In genomic region chr16:49604602-49605001, GRCh38 we compare ENCODE assay signal across 23 cellular contexts.
DNase-seq lines count a peak whose midpoint lies in the region; FAIRE-seq and TF ChIP-seq lines count a peak whose summit lies in the region.
"Had no signal": no experiment of that assay in that cellular context is flagged by ENCODE, and none has a peak within 500 bp of the region (broad histone marks: within the 10 kb centered on the region; RNA-seq: fewer than 3 reads in every experiment).

No MANE protein-coding gene starts in this region.

- intact Hi-C loops in spleen (cut with DNase I; ENCODE audit: low total_unique reads) (no loop called here), mammary epithelial cell (cut with micrococcal nuclease) (no loop called here)

- no peak overlapping the region for H3K27ac Mint-ChIP-seq in H9
- peak overlapping the region; percentile 41 for H3K27ac Mint-ChIP-seq in glutamatergic neuron (ENCODE audit: unreplicated experiment)
- H3K27ac Mint-ChIP-seq: CD14-positive monocyte; CD8-positive, alpha-beta memory T cell; HFFc6 had no signal

- no peak overlapping the region for H2AK5ac ChIP-seq in H9 (ENCODE audit: insufficient read length, low read length)

- no peak overlapping the region for H3K23ac ChIP-seq in H9 (ENCODE audit: insufficient read length, low read depth, low read length)

- H2BK5ac ChIP-seq in H9 (ENCODE audit: insufficient read length, low read length) = no peak overlapping the region

- H4K8ac ChIP-seq in H9 (replicated peaks; ENCODE audit: insufficient read length, low read depth, low read length) = no peak overlapping the region

- no peak overlapping the region for H2AFZ ChIP-seq in H9 (ENCODE audit: low read length)
- H2AFZ ChIP-seq in mammary epithelial cell (ENCODE audit: low read depth, low read length) = no peak overlapping the region
- H2AFZ ChIP-seq: PC-9 had no signal

- H3K4me1 Mint-ChIP-seq in H9 (peaks cover 32 to 36% of the 10 kb centered on the region in 2 experiments), glutamatergic neuron (ENCODE audit: low read depth, unreplicated experiment) (peaks cover 56% of the 10 kb centered on the region)
- H3K4me1 Mint-ChIP-seq: CD14-positive monocyte; CD8-positive, alpha-beta memory T cell had no signal

- CTCF ChIA-PET in mammary epithelial cell (lab: Charles Lee; ENCODE audit: low non-redundant PET) = no interaction called here

- H3K4ac ChIP-seq in H9 (ENCODE audit: low read depth, low read length) = no peak overlapping the region

- peaks cover 92% of the 10 kb centered on the region for H3K4me1 ChIP-seq in BLaER1
- peaks cover 2% of the 10 kb centered on the region; the same call in 1 of the 2 replicates for H3K4me1 ChIP-seq in H9 (ENCODE audit: insufficient read depth, low read length)
- H3K4me1 ChIP-seq in spleen = no peaks in the 10 kb centered on the region
- no peaks in the 10 kb centered on the region for H3K4me1 ChIP-seq in mammary epithelial cell (ENCODE audit: insufficient read depth, low read length)
- H3K4me1 ChIP-seq: HAP-1, SJCRH30 had no signal

- FAIRE-seq in GM19239 (lab: Jason Lieb, UNC) = no peak
- FAIRE-seq: HepG2 had no signal

- no peak overlapping the region for H4K91ac ChIP-seq in H9 (ENCODE audit: insufficient read length, low read depth, low read length)

- H3K36me3 Mint-ChIP-seq in H9 (ENCODE audit: insufficient read depth in 1 of 3, low read depth in 3 of 3) (no peaks in the 10 kb centered on the region; a peak in 1 of 7 replicates), glutamatergic neuron (ENCODE audit: unreplicated experiment) (no peaks in the 10 kb centered on the region)
- H3K36me3 Mint-ChIP-seq: CD14-positive monocyte; CD8-positive, alpha-beta memory T cell had no signal

- H3K27ac ChIP-seq in BLaER1 (peak overlapping the region; percentile 71; the same call in 1 of the 2 replicates), H9 (ENCODE audit: insufficient read length, low read depth, low read length) (no peak overlapping the region), spleen (no peak overlapping the region), mammary epithelial cell (ENCODE audit: insufficient read depth, low read depth, low read length) (no peak overlapping the region)
- H3K27ac ChIP-seq: PC-9, SJCRH30 had no signal

- dilution Hi-C loops in mammary epithelial cell (cut with HindIII; ENCODE audit: low sequenced_read_pairs) = loop anchor here (5.0 kb wide), 2 partner anchors 43 to 82 kb away; no protein-coding TSS in a partner anchor

- H3K4me3 Mint-ChIP-seq in H9 (no peak overlapping the region), glutamatergic neuron (ENCODE audit: unreplicated experiment) (peak overlapping the region; percentile 45)
- H3K4me3 Mint-ChIP-seq: CD14-positive monocyte; CD8-positive, alpha-beta memory T cell; HFFc6 had no signal

- H3K79me2 ChIP-seq in H9 (ENCODE audit: insufficient read depth, low read length) (no peaks in the 10 kb centered on the region), mammary epithelial cell (ENCODE audit: insufficient read depth, low read length) (no peaks in the 10 kb centered on the region)

- no peaks in the 10 kb centered on the region; the same call in 1 of the 2 replicates for H3K27me3 Mint-ChIP-seq in H9 (ENCODE audit: low read depth)
- H3K27me3 Mint-ChIP-seq in glutamatergic neuron (ENCODE audit: unreplicated experiment) = peaks cover 17% of the 10 kb centered on the region

- no peak overlapping the region for H3K14ac ChIP-seq in H9 (ENCODE audit: insufficient read depth, low read length)

- H3K18ac ChIP-seq in H9 (ENCODE audit: insufficient read length, low read depth, low read length) = no peak overlapping the region

- WGBS in H9 (ENCODE audit: extremely low coverage, insufficient read length, low lambda C conversion rate) = no CpG with 5 or more reads among the region's 4 CpGs
- 87 to 99% (median 91%) methylated on average over 4 of the region's 4 CpGs for WGBS in spleen, 5 donors
- 80% methylated on average over 3 of the region's 4 CpGs for WGBS in mammary epithelial cell (ENCODE audit: low coverage, missing lambda C conversion rate)

- H3K27me3 ChIP-seq in BLaER1 (no peaks in the 10 kb centered on the region), H9 (ENCODE audit: insufficient read depth, low read length) (no peaks in the 10 kb centered on the region), spleen (replicated peaks in 1 of 7) (peaks cover 0 to 3% (median 0%) of the 10 kb centered on the region in 7 donors), mammary epithelial cell (ENCODE audit: insufficient read depth, low read length) (no peaks in the 10 kb centered on the region)
- H3K27me3 ChIP-seq: SJCRH30 had no signal

- no peak overlapping the region for H2BK20ac ChIP-seq in H9 (ENCODE audit: low read depth, low read length, poor library complexity, severe bottlenecking)

- DNase-seq in H9 = peak; percentile 10
- DNase-seq in glutamatergic neuron = no peak
- DNase-seq in spleen = peak; percentile 61
- no peak for DNase-seq in mammary epithelial cell
- no peak for DNase-seq in NCI-H748 treated with DMSO at 0.1 percent for 48 hours (lab: John Stamatoyannopoulos, UW)
- no peak for DNase-seq in GM19239 (ENCODE audit: insufficient read length, low spot score)
- DNase-seq: CD8-positive, alpha-beta memory T cell; DMS153; HFFc6; Kasumi-1; NCI-H1092 treated with DMSO at 0.1 percent for 48 hours; NCI-H1436; NCI-H187; NCI-H2081 treated with DMSO at 0.1 percent for 48 hours; NCI-H2171 treated with DMSO at 0.1 percent for 48 hours; NCI-H82; NK-92 treated with Interleukin-12 subunit alpha and Interleukin-12 subunit beta, amount 100 ng/mL, for 24 hours; PC-9; SJCRH30 had no signal

- H3K56ac ChIP-seq in H9 (ENCODE audit: insufficient read length, low read depth, low read length) = no peak overlapping the region

- H3K9ac ChIP-seq in BLaER1 (no peak overlapping the region), H9 (ENCODE audit: extremely low read depth, insufficient read length, low read length) (no peak overlapping the region), mammary epithelial cell (ENCODE audit: insufficient read depth, low read length) (no peak overlapping the region)

- H3K23me2 ChIP-seq in H9 (ENCODE audit: insufficient read length, low read depth, low read length, poor library complexity, severe bottlenecking) = no peaks in the 10 kb centered on the region

- no peak overlapping the region for H4K5ac ChIP-seq in H9 (ENCODE audit: insufficient read length, low read depth, low read length)

- H3K4me3 ChIP-seq in BLaER1 = no peak overlapping the region
- H3K4me3 ChIP-seq in spleen = no peak overlapping the region
- H3K4me3 ChIP-seq in mammary epithelial cell (replicated peaks in 1 of 3; ENCODE audit: insufficient read depth in 1 of 3, low read depth in 2 of 3, low read length in 3 of 3) = no peak overlapping the region
- H3K4me3 ChIP-seq: HAP-1, PC-9, SJCRH30 had no signal

- TF ChIP-seq CTCF in H9 (conservative IDR thresholded peaks at IDR 0.05) (no peak), glutamatergic neuron (IDR thresholded peaks at IDR 0.05; ENCODE audit: partially characterized antibody, unreplicated experiment) (no peak), spleen (IDR thresholded peaks at IDR 0.05 in 8 of 11, conservative IDR thresholded peaks at IDR 0.05 in 3 of 11) (no peak), mammary epithelial cell (conservative IDR thresholded peaks at IDR 0.05 in 1 of 2, IDR thresholded peaks at IDR 0.05 in 1 of 2; ENCODE audit: extremely low read depth in 1 of 2, insufficient read depth in 1 of 2, low read depth in 1 of 2, low read length in 2 of 2) (no peak)

- H2BK120ac ChIP-seq in H9 (ENCODE audit: low read depth, low read length, poor library complexity, severe bottlenecking) = no peak overlapping the region

- in situ Hi-C loops in mammary epithelial cell (cut with MboI; ENCODE audit: low sequenced_read_pairs in 2 of 2) = no loop called here

- H3K9me3 ChIP-seq in BLaER1 (no peaks in the 10 kb centered on the region), H9 (ENCODE audit: control insufficient read depth, low read depth, low read length) (no peaks in the 10 kb centered on the region), spleen (no peaks in the 10 kb centered on the region), mammary epithelial cell (replicated peaks; ENCODE audit: insufficient read depth, low read length) (peaks cover 25% of the 10 kb centered on the region)
- H3K9me3 ChIP-seq: HAP-1, SJCRH30 had no signal

- H4K20me1 ChIP-seq in BLaER1 = no peaks in the 10 kb centered on the region
- H4K20me1 ChIP-seq in H9 (ENCODE audit: control insufficient read depth, insufficient read depth, insufficient read length) = no peaks in the 10 kb centered on the region
- H4K20me1 ChIP-seq in mammary epithelial cell (ENCODE audit: insufficient read depth, low read length) = no peaks in the 10 kb centered on the region

- no peaks in the 10 kb centered on the region for H3K79me1 ChIP-seq in H9 (ENCODE audit: insufficient read depth, low read depth, low read length, poor library complexity, severe bottlenecking)

- no peak overlapping the region for H3T11ph ChIP-seq in H9 (ENCODE audit: low read length)

- no peaks in the 10 kb centered on the region for H3K36me3 ChIP-seq in BLaER1
- H3K36me3 ChIP-seq in spleen = no peaks in the 10 kb centered on the region
- H3K36me3 ChIP-seq in mammary epithelial cell (ENCODE audit: insufficient read depth, low read length) = no peaks in the 10 kb centered on the region
- H3K36me3 ChIP-seq: HAP-1, SJCRH30 had no signal

- H3K4me2 ChIP-seq in BLaER1 (peak overlapping the region; percentile 82), H9 (ENCODE audit: insufficient read depth, insufficient read length, low read length) (no peak overlapping the region), mammary epithelial cell (ENCODE audit: insufficient read depth, low read depth, low read length) (no peak overlapping the region)
- H3K4me2 ChIP-seq: PC-9 had no signal

- TF ChIP-seq POLR2A in spleen (IDR thresholded peaks at IDR 0.05) = no peak

- no peak overlapping the region for H2BK15ac ChIP-seq in H9 (ENCODE audit: low read depth, low read length)

- no peak overlapping the region for H2BK12ac ChIP-seq in H9 (ENCODE audit: insufficient read length, low read depth, low read length)

- no TSS peak for BruUV-seq in mammary epithelial cell (replicated peaks; lab: Mats Ljungman, UMichigan)

- H3K9me3 Mint-ChIP-seq in H9 (no peaks in the 10 kb centered on the region), glutamatergic neuron (ENCODE audit: unreplicated experiment) (peaks cover 28% of the 10 kb centered on the region)
- H3K9me3 Mint-ChIP-seq: CD8-positive, alpha-beta memory T cell; HFFc6 had no signal

Comparison
In these comparisons a context has a peak if more than half of its experiments do, and no peak if none do; other contexts are left out.
1. DNase-seq: peak in H9 (single experiment) and spleen (single experiment); none in glutamatergic neuron (single experiment), mammary epithelial cell (single experiment), NCI-H748 treated with DMSO at 0.1 percent for 48 hours (single experiment) and GM19239 (single experiment).